21 cellular contexts compared by ENCODE assay signal in genomic region chr3:128449111-128449638, GRCh38. TPM values are rescaled to one million over a fixed set of nuclear protein-coding genes. Genes with fewer than 3 reads are reported as not detected.
DNase-seq lines count a peak whose midpoint lies in the region; ATAC-seq and TF ChIP-seq lines count a peak whose summit lies in the region.
"Had no signal": no experiment of that assay in that cellular context is flagged by ENCODE, and none has a peak within 500 bp of the region (broad histone marks: within the 10 kb centered on the region; RNA-seq: fewer than 3 reads in every experiment).

No MANE protein-coding gene starts in this region.

- peak overlapping the region; percentile 97 for H3K27ac Mint-ChIP-seq in activated CD4-positive, alpha-beta T cell treated with anti-CD3 and anti-CD28 coated beads, Interleukin-2, amount 10 ng/mL, durations not matched to agents 7 days and 5 days
- peak overlapping the region; percentile 83 for H3K27ac Mint-ChIP-seq in activated naive CD8-positive, alpha-beta T cell treated with anti-CD3 and anti-CD28 coated beads for 36 hours
- H3K27ac Mint-ChIP-seq in naive thymus-derived CD4-positive, alpha-beta T cell, result peak overlapping the region; percentile 81 to 97 (median 93)
- H3K27ac Mint-ChIP-seq: memory B cell had no signal

- H3K9ac ChIP-seq in IMR-90 (ENCODE audit: low read depth, low read length), result no peak overlapping the region

- CTCF ChIA-PET in activated CD4-positive, alpha-beta T cell treated with anti-CD3 and anti-CD28 coated beads, Interleukin-2, amount 10 ng/mL, durations not matched to agents 7 days and 5 days (lab: Charles Lee), result interaction anchor here (0.7 to 1.8 kb wide), 6 partner anchors 12 to 168 kb away, joined by 3 to 7 read pairs (median 3); no protein-coding TSS in a partner anchor
- CTCF ChIA-PET in IMR-90 (lab: Yijun Ruan, JAX), result interaction anchor here (1.0 kb wide), 1 partner anchor 48 kb away, joined by 3 read pairs; no protein-coding TSS in a partner anchor
- CTCF ChIA-PET in naive thymus-derived CD4-positive, alpha-beta T cell (lab: Charles Lee), result no interaction called here

- H3K27me3 ChIP-seq in IMR-90 (ENCODE audit: control insufficient read depth, insufficient read depth, low read length), result peaks cover 46% of the 10 kb centered on the region
- H3K27me3 ChIP-seq in naive thymus-derived CD4-positive, alpha-beta T cell (ENCODE audit: control insufficient read depth in 2 of 2, insufficient read depth in 2 of 2, low read length in 2 of 2), result no peaks in the 10 kb centered on the region
- H3K27me3 ChIP-seq: breast epithelium, colonic mucosa, right atrium auricular region had no signal

- H3K56ac ChIP-seq in IMR-90 (ENCODE audit: extremely low read depth, insufficient read depth, low read length), result no peak overlapping the region

- no peaks in the 10 kb centered on the region for H3K79me1 ChIP-seq in IMR-90 (ENCODE audit: low read depth in 1 of 2, low read length in 2 of 2)

- H2BK15ac ChIP-seq in IMR-90 (ENCODE audit: low read depth, low read length), result no peak overlapping the region

- H3K23ac ChIP-seq in IMR-90 (ENCODE audit: low read depth, low read length), result no peak overlapping the region

- DNase-seq in activated CD4-positive, alpha-beta T cell treated with anti-CD3 and anti-CD28 coated beads, Interleukin-2, amount 10 ng/mL, durations not matched to agents 7 days and 5 days, result no peak
- no peak for DNase-seq in activated CD4-positive, alpha-beta T cell treated with anti-CD3 and anti-CD28 coated beads, Interleukin-2, amount 50 U/mL, for 48 hours
- DNase-seq in IMR-90, result peak; percentile 14
- no peak for DNase-seq in activated naive CD8-positive, alpha-beta T cell treated with anti-CD3 and anti-CD28 coated beads for 36 hours
- DNase-seq in naive thymus-derived CD4-positive, alpha-beta T cell, result no peak
- DNase-seq: activated CD4-positive, alpha-beta T cell treated with anti-CD3 and anti-CD28 coated beads for 48 hours; amniotic stem cell; colonic mucosa; EL; left cardiac atrium; NCI-H1436; NCI-H510A; stimulated activated CD4-positive, alpha-beta T cell treated with anti-CD3 and anti-CD28 coated beads, Interleukin-4, amount 100 ng/mL, for 4 hours had no signal

- peaks cover 4% of the 10 kb centered on the region for H3K27me3 Mint-ChIP-seq in activated CD4-positive, alpha-beta T cell treated with anti-CD3 and anti-CD28 coated beads, Interleukin-2, amount 10 ng/mL, durations not matched to agents 7 days and 5 days
- H3K27me3 Mint-ChIP-seq in activated naive CD8-positive, alpha-beta T cell treated with anti-CD3 and anti-CD28 coated beads for 36 hours, result peaks cover 4% of the 10 kb centered on the region
- H3K27me3 Mint-ChIP-seq in naive thymus-derived CD4-positive, alpha-beta T cell, result peaks cover 0 to 12% (median 5%) of the 10 kb centered on the region in 5 donors

- no peak for ATAC-seq in IMR-90 (ENCODE audit: low read depth)
- ATAC-seq in naive thymus-derived CD4-positive, alpha-beta T cell, result no peak
- ATAC-seq in HG03565 (IDR thresholded peaks at IDR 0.05; ENCODE audit: unreplicated experiment), result no peak
- ATAC-seq in GM18511 (IDR thresholded peaks at IDR 0.05; ENCODE audit: unreplicated experiment), result no peak
- no peak for ATAC-seq in GM21717 (IDR thresholded peaks at IDR 0.05; ENCODE audit: unreplicated experiment)
- ATAC-seq: left cardiac atrium, Panc1 had no signal

- H3K4me3 ChIP-seq in IMR-90 (ENCODE audit: insufficient read depth, low read depth, low read length), result no peak overlapping the region
- no peak overlapping the region for H3K4me3 ChIP-seq in naive thymus-derived CD4-positive, alpha-beta T cell (ENCODE audit: low read length)
- H3K4me3 ChIP-seq: breast epithelium, colonic mucosa, right atrium auricular region had no signal

- H2BK20ac ChIP-seq in IMR-90 (ENCODE audit: low read depth, low read length), result no peak overlapping the region

- no peaks in the 10 kb centered on the region for H3K4me1 ChIP-seq in IMR-90 (ENCODE audit: control insufficient read depth, insufficient read depth, low read length)
- H3K4me1 ChIP-seq in naive thymus-derived CD4-positive, alpha-beta T cell (ENCODE audit: control insufficient read depth in 2 of 2, insufficient read depth in 2 of 2, low read length in 2 of 2), result peaks cover 0 to 17% of the 10 kb centered on the region in 2 donors
- H3K4me1 ChIP-seq: breast epithelium, colonic mucosa, right atrium auricular region had no signal

- H3K4me2 ChIP-seq in IMR-90 (ENCODE audit: low read depth, low read length), result no peak overlapping the region

- no peak for TF ChIP-seq POLR2A in IMR-90 (IDR thresholded peaks at IDR 0.05; ENCODE audit: low read depth, low read length)

- H2AK5ac ChIP-seq in IMR-90 (ENCODE audit: low read depth, low read length), result no peak overlapping the region

- no peaks in the 10 kb centered on the region for H3K36me3 ChIP-seq in IMR-90 (ENCODE audit: control insufficient read depth, insufficient read depth, low read length)
- H3K36me3 ChIP-seq in naive thymus-derived CD4-positive, alpha-beta T cell (ENCODE audit: control insufficient read depth in 2 of 3, insufficient read depth in 3 of 3, low read length in 3 of 3), result no peaks in the 10 kb centered on the region
- H3K36me3 ChIP-seq: breast epithelium, colonic mucosa, right atrium auricular region had no signal

- H3K9me1 ChIP-seq in IMR-90 (ENCODE audit: insufficient read depth, low read length), result 0 out of 2 replicates have a peak, but pooled peaks cover 4% of the 10 kb centered on the region

- H2BK120ac ChIP-seq in IMR-90 (ENCODE audit: low read depth, low read length), result no peak overlapping the region

- no peak overlapping the region for H3K18ac ChIP-seq in IMR-90 (ENCODE audit: low read depth, low read length)

- no peak overlapping the region for H3K4ac ChIP-seq in IMR-90 (ENCODE audit: low read depth, low read length)

- H3K4me1 Mint-ChIP-seq in activated CD4-positive, alpha-beta T cell treated with anti-CD3 and anti-CD28 coated beads, Interleukin-2, amount 10 ng/mL, durations not matched to agents 7 days and 5 days, result peaks cover 39% of the 10 kb centered on the region
- H3K4me1 Mint-ChIP-seq in activated naive CD8-positive, alpha-beta T cell treated with anti-CD3 and anti-CD28 coated beads for 36 hours, result peaks cover 18% of the 10 kb centered on the region
- H3K4me1 Mint-ChIP-seq in naive thymus-derived CD4-positive, alpha-beta T cell, result peaks cover 19 to 45% (median 36%) of the 10 kb centered on the region in 7 donors

- peaks cover 43% of the 10 kb centered on the region for H3K36me3 Mint-ChIP-seq in activated CD4-positive, alpha-beta T cell treated with anti-CD3 and anti-CD28 coated beads, Interleukin-2, amount 10 ng/mL, durations not matched to agents 7 days and 5 days (ENCODE audit: low read depth)
- H3K36me3 Mint-ChIP-seq in activated naive CD8-positive, alpha-beta T cell treated with anti-CD3 and anti-CD28 coated beads for 36 hours, result peaks cover 19% of the 10 kb centered on the region
- H3K36me3 Mint-ChIP-seq in naive thymus-derived CD4-positive, alpha-beta T cell, result peaks cover 8 to 49% (median 16%) of the 10 kb centered on the region in 5 donors

- in situ Hi-C loops in IMR-90 (cut with MboI; ENCODE audit: low sequenced_read_pairs), result no loop called here

- no peak overlapping the region for H3K27ac ChIP-seq in IMR-90 (ENCODE audit: insufficient read depth, low read length)
- H3K27ac ChIP-seq in naive thymus-derived CD4-positive, alpha-beta T cell (ENCODE audit: low read depth, low read length), result peak overlapping the region; percentile 52
- H3K27ac ChIP-seq: breast epithelium, colonic mucosa, right atrium auricular region had no signal

- TF ChIP-seq RAD21 in IMR-90 (IDR thresholded peaks at IDR 0.05; ENCODE audit: low read length), result no peak

- POLR2A ChIA-PET in activated CD4-positive, alpha-beta T cell treated with anti-CD3 and anti-CD28 coated beads, Interleukin-2, amount 10 ng/mL, durations not matched to agents 7 days and 5 days (lab: Charles Lee), result no interaction called here
- POLR2A ChIA-PET in IMR-90 (lab: Charles Lee; ENCODE audit: unreplicated experiment), result interaction anchor here (0.6 kb wide), 1 partner anchor 1286 kb away, joined by 5 read pairs; no protein-coding TSS in a partner anchor
- POLR2A ChIA-PET in naive thymus-derived CD4-positive, alpha-beta T cell (lab: Charles Lee), result interaction anchor here (1.3 to 1.4 kb wide), 2 partner anchors 9 to 41 kb away, joined by 3 to 4 read pairs; no protein-coding TSS in a partner anchor

- intact Hi-C loops in IMR-90 (cut with micrococcal nuclease), result no loop called here
- intact Hi-C loops in naive thymus-derived CD4-positive, alpha-beta T cell (cut with micrococcal nuclease), result loop anchor here (5.0 kb wide), 1 partner anchor 38 kb away; no protein-coding TSS in a partner anchor

- H4K5ac ChIP-seq in IMR-90 (ENCODE audit: low read depth, low read length), result no peak overlapping the region

- no peak overlapping the region for H3K14ac ChIP-seq in IMR-90 (replicated peaks; ENCODE audit: low read depth, low read length)

- H2AK9ac ChIP-seq in IMR-90 (replicated peaks; ENCODE audit: low read depth, low read length, poor library complexity), result no peak overlapping the region

- no peaks in the 10 kb centered on the region for H3K9me3 ChIP-seq in IMR-90 (ENCODE audit: control insufficient read depth, insufficient read depth, low read length)
- peaks cover 0 to 20% (median 0%) of the 10 kb centered on the region in 3 experiments for H3K9me3 ChIP-seq in naive thymus-derived CD4-positive, alpha-beta T cell (ENCODE audit: control insufficient read depth in 2 of 3, low read length in 3 of 3)
- H3K9me3 ChIP-seq: breast epithelium, colonic mucosa, right atrium auricular region had no signal

- dilution Hi-C loops in IMR-90 (cut with HindIII; ENCODE audit: low sequenced_read_pairs, unreplicated experiment), result no loop called here

- no peak overlapping the region for H2AFZ ChIP-seq in IMR-90 (replicated peaks; ENCODE audit: low read length, poor library complexity)

- H4K20me1 ChIP-seq in IMR-90 (ENCODE audit: insufficient read depth, low read length), result no peaks in the 10 kb centered on the region

- no peak overlapping the region for H4K8ac ChIP-seq in IMR-90 (ENCODE audit: low read depth in 2 of 2, low read length in 2 of 2)

- no TSS peak for BruUV-seq in IMR-90 (replicated peaks; lab: Mats Ljungman, UMichigan)

- no peak overlapping the region for H2BK5ac ChIP-seq in IMR-90 (ENCODE audit: low read depth, low read length, poor library complexity, severe bottlenecking)

- no peak for TF ChIP-seq CTCF in IMR-90 (conservative IDR thresholded peaks at IDR 0.05; ENCODE audit: low read depth, low read length)

- no peak overlapping the region for H3K4me3 Mint-ChIP-seq in activated CD4-positive, alpha-beta T cell treated with anti-CD3 and anti-CD28 coated beads, Interleukin-2, amount 10 ng/mL, durations not matched to agents 7 days and 5 days
- no peak overlapping the region for H3K4me3 Mint-ChIP-seq in activated naive CD8-positive, alpha-beta T cell treated with anti-CD3 and anti-CD28 coated beads for 36 hours
- peak overlapping the region in 4 of 10 donors; percentile 62 to 82 (median 70) for H3K4me3 Mint-ChIP-seq in naive thymus-derived CD4-positive, alpha-beta T cell
- H3K4me3 Mint-ChIP-seq: memory B cell had no signal

- H3K9me3 Mint-ChIP-seq in activated CD4-positive, alpha-beta T cell treated with anti-CD3 and anti-CD28 coated beads, Interleukin-2, amount 10 ng/mL, durations not matched to agents 7 days and 5 days, result peaks cover 58% of the 10 kb centered on the region
- peaks cover 21% of the 10 kb centered on the region for H3K9me3 Mint-ChIP-seq in activated naive CD8-positive, alpha-beta T cell treated with anti-CD3 and anti-CD28 coated beads for 36 hours
- peaks cover 10 to 48% (median 27%) of the 10 kb centered on the region in 11 donors for H3K9me3 Mint-ChIP-seq in naive thymus-derived CD4-positive, alpha-beta T cell

- WGBS in IMR-90 (ENCODE audit: extremely low coverage in 2 of 2, insufficient read length in 1 of 2), 2 experiments, result no CpG with 5 or more reads among the region's 6 CpGs

- no peak overlapping the region for H4K91ac ChIP-seq in IMR-90 (ENCODE audit: insufficient read depth, low read depth, low read length)

RNA-seq across cellular contexts. Expression of gene DNAJB8, which starts 17.5 kb away (rescaled TPM):
- not detected for total RNA-seq in activated CD4-positive, alpha-beta T cell treated with anti-CD3 and anti-CD28 coated beads, Interleukin-2, amount 10 ng/mL, durations not matched to agents 7 days and 5 days
- total RNA-seq in IMR-90 (2012; rRNA removed), result not detected in 2 replicates
- not detected in 2 replicates for polyA plus RNA-seq in IMR-90 (2012; rRNA removed)
- not detected in 2 replicates for polyA plus RNA-seq in IMR-90 (2012; cell fraction: cytosol; rRNA removed)
- not detected in 2 replicates for polyA plus RNA-seq in IMR-90 (2012; cell fraction: nucleus; rRNA removed; ENCODE audit: low replicate concordance)
- not detected for total RNA-seq in activated naive CD8-positive, alpha-beta T cell treated with anti-CD3 and anti-CD28 coated beads for 36 hours
- not detected for total RNA-seq in naive thymus-derived CD4-positive, alpha-beta T cell
- not detected for polyA plus RNA-seq in naive thymus-derived CD4-positive, alpha-beta T cell
- total RNA-seq: breast epithelium, colonic mucosa, left cardiac atrium, osteoblast, right atrium auricular region had no signal

RNA-seq across cellular contexts. Expression of gene GATA2, which starts 43.8 kb away (rescaled TPM):
- total RNA-seq in activated CD4-positive, alpha-beta T cell treated with anti-CD3 and anti-CD28 coated beads, Interleukin-2, amount 10 ng/mL, durations not matched to agents 7 days and 5 days, result not detected
- total RNA-seq in IMR-90 (2012; rRNA removed), result 2.2 and 2.8 TPM in 2 replicates
- 13.5 and 15.0 TPM in 2 replicates for polyA plus RNA-seq in IMR-90 (2012; rRNA removed)
- 10.9 and 15.4 TPM in 2 replicates for polyA plus RNA-seq in IMR-90 (2012; cell fraction: cytosol; rRNA removed)
- polyA plus RNA-seq in IMR-90 (2012; cell fraction: nucleus; rRNA removed; ENCODE audit: low replicate concordance), result 12.3 and 24.3 TPM in 2 replicates
- total RNA-seq in activated naive CD8-positive, alpha-beta T cell treated with anti-CD3 and anti-CD28 coated beads for 36 hours, result under 1 TPM in 1 of 2 experiments, not detected in 1; 0.24 TPM
- 10 to 100 TPM in 2 of 5 experiments, under 1 TPM in 1, not detected in 2; 0.30 to 70.9 (median 14.0) TPM for total RNA-seq in naive thymus-derived CD4-positive, alpha-beta T cell
- polyA plus RNA-seq in naive thymus-derived CD4-positive, alpha-beta T cell, result not detected
